ENCODE assay signal across 1 cellular context in the genomic region with DNA sequence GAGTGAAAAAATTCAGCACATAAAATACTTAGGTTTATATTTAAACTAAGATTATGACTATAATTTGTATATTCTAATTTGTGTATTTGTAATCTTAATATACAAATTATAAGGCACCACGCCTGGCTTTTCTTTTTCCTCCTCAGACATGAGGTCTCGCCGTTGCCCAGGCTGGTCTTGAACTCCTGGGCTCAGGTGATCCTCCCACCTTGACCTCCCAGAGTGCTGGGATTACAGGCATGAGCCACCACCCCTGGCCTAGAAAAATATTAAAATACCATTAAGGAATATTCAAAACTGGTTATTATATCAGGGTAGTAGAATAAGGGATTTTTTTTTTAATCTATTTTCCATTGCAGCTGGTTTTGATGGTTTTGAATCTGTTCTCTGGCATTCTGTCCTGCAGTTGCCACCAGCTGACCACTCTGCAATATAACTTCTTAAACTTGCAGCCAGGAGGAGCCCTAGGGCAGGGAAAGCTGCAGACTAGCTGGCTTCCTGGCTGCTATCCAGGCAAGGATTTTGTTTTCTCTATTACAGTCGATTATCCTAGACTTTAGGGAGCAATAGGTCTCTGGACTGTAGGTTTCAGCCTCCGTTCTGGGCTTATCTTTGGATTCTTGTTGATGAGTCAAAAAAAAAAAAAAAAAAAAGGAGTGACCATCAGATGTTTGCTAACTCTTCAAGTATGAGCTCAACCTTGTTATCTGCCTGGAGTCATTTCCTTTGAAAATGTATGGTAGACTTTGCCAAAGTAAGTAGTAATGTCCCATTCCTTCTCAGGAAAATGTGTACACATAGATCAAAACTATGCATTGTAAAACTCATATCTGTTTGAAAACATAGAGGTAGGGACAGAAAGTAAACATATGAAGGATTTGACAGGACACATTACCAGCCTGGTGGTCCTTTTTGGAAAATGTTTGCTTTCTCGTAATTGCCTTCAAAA.
TF ChIP-seq lines count a peak whose summit lies in the region.

No MANE protein-coding gene starts in this region.

TF ChIP-seq in HepG2, 621 proteins besides CTCF, POLR2A, EP300 and RAD21 (continued from another document and continues in another):
- TF ChIP-seq, protein P1, sequence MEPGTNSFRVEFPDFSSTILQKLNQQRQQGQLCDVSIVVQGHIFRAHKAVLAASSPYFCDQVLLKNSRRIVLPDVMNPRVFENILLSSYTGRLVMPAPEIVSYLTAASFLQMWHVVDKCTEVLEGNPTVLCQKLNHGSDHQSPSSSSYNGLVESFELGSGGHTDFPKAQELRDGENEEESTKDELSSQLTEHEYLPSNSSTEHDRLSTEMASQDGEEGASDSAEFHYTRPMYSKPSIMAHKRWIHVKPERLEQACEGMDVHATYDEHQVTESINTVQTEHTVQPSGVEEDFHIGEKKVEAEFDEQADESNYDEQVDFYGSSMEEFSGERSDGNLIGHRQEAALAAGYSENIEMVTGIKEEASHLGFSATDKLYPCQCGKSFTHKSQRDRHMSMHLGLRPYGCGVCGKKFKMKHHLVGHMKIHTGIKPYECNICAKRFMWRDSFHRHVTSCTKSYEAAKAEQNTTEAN (CRISPR knock-in tag; conservative IDR thresholded peaks at IDR 0.05), result no peak
- TF ChIP-seq KMT2B (CRISPR knock-in tag; IDR thresholded peaks at IDR 0.05) (no peak; the same call in 1 of the 2 replicates), ZFX (CRISPR knock-in tag; IDR thresholded peaks at IDR 0.05; ENCODE audit: low read depth) (no peak), MIER2 (CRISPR knock-in tag; IDR thresholded peaks at IDR 0.05) (no peak), SRF (IDR thresholded peaks at IDR 0.05; ENCODE audit: low read depth, low read length) (no peak), RARG (CRISPR knock-in tag; IDR thresholded peaks at IDR 0.05; ENCODE audit: low read depth) (no peak), MED1 (CRISPR knock-in tag; IDR thresholded peaks at IDR 0.05) (peak; percentile 53), NFE2L1 (CRISPR knock-in tag; IDR thresholded peaks at IDR 0.05; ENCODE audit: borderline replicate concordance) (no peak), RBFOX2 (IDR thresholded peaks at IDR 0.05; ENCODE audit: low read depth, low read length) (no peak), FOXA1 (IDR thresholded peaks at IDR 0.05) (no peak), FOXA1 (CRISPR knock-in tag; IDR thresholded peaks at IDR 0.05) (peak; percentile 6; the same call in 1 of the 2 replicates), SALL1 (CRISPR knock-in tag; IDR thresholded peaks at IDR 0.05) (peak; percentile 42; the same call in 1 of the 2 replicates), DNMT1 (CRISPR knock-in tag; IDR thresholded peaks at IDR 0.05) (no peak), HOXD1 (CRISPR knock-in tag; IDR thresholded peaks at IDR 0.05) (no peak), ZNF441 (CRISPR knock-in tag; IDR thresholded peaks at IDR 0.05; ENCODE audit: borderline replicate concordance) (no peak), ZNF501 (CRISPR knock-in tag; IDR thresholded peaks at IDR 0.05) (no peak), ZNF644 (CRISPR knock-in tag; IDR thresholded peaks at IDR 0.05; ENCODE audit: low read depth) (no peak), FOXA3 (CRISPR knock-in tag; IDR thresholded peaks at IDR 0.05) (peak; percentile 25), ZNF225 (CRISPR knock-in tag; IDR thresholded peaks at IDR 0.05) (no peak), ZNF572 (CRISPR knock-in tag; IDR thresholded peaks at IDR 0.05) (no peak), ZNF615 (CRISPR knock-in tag; IDR thresholded peaks at IDR 0.05; ENCODE audit: borderline replicate concordance) (no peak), AKAP8 (CRISPR knock-in tag; IDR thresholded peaks at IDR 0.05) (no peak)
- TF ChIP-seq, protein P2, sequence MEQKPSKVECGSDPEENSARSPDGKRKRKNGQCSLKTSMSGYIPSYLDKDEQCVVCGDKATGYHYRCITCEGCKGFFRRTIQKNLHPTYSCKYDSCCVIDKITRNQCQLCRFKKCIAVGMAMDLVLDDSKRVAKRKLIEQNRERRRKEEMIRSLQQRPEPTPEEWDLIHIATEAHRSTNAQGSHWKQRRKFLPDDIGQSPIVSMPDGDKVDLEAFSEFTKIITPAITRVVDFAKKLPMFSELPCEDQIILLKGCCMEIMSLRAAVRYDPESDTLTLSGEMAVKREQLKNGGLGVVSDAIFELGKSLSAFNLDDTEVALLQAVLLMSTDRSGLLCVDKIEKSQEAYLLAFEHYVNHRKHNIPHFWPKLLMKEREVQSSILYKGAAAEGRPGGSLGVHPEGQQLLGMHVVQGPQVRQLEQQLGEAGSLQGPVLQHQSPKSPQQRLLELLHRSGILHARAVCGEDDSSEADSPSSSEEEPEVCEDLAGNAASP (CRISPR knock-in tag; IDR thresholded peaks at IDR 0.05; ENCODE audit: borderline replicate concordance), result no peak
- TF ChIP-seq, protein P3, sequence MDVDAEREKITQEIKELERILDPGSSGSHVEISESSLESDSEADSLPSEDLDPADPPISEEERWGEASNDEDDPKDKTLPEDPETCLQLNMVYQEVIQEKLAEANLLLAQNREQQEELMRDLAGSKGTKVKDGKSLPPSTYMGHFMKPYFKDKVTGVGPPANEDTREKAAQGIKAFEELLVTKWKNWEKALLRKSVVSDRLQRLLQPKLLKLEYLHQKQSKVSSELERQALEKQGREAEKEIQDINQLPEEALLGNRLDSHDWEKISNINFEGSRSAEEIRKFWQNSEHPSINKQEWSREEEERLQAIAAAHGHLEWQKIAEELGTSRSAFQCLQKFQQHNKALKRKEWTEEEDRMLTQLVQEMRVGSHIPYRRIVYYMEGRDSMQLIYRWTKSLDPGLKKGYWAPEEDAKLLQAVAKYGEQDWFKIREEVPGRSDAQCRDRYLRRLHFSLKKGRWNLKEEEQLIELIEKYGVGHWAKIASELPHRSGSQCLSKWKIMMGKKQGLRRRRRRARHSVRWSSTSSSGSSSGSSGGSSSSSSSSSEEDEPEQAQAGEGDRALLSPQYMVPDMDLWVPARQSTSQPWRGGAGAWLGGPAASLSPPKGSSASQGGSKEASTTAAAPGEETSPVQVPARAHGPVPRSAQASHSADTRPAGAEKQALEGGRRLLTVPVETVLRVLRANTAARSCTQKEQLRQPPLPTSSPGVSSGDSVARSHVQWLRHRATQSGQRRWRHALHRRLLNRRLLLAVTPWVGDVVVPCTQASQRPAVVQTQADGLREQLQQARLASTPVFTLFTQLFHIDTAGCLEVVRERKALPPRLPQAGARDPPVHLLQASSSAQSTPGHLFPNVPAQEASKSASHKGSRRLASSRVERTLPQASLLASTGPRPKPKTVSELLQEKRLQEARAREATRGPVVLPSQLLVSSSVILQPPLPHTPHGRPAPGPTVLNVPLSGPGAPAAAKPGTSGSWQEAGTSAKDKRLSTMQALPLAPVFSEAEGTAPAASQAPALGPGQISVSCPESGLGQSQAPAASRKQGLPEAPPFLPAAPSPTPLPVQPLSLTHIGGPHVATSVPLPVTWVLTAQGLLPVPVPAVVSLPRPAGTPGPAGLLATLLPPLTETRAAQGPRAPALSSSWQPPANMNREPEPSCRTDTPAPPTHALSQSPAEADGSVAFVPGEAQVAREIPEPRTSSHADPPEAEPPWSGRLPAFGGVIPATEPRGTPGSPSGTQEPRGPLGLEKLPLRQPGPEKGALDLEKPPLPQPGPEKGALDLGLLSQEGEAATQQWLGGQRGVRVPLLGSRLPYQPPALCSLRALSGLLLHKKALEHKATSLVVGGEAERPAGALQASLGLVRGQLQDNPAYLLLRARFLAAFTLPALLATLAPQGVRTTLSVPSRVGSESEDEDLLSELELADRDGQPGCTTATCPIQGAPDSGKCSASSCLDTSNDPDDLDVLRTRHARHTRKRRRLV (CRISPR knock-in tag; IDR thresholded peaks at IDR 0.05), result no peak
- TF ChIP-seq, protein P4, sequence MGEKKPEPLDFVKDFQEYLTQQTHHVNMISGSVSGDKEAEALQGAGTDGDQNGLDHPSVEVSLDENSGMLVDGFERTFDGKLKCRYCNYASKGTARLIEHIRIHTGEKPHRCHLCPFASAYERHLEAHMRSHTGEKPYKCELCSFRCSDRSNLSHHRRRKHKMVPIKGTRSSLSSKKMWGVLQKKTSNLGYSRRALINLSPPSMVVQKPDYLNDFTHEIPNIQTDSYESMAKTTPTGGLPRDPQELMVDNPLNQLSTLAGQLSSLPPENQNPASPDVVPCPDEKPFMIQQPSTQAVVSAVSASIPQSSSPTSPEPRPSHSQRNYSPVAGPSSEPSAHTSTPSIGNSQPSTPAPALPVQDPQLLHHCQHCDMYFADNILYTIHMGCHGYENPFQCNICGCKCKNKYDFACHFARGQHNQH (CRISPR knock-in tag; IDR thresholded peaks at IDR 0.05), result peak; percentile 55; the same call in 1 of the 2 replicates
- TF ChIP-seq, protein P5, sequence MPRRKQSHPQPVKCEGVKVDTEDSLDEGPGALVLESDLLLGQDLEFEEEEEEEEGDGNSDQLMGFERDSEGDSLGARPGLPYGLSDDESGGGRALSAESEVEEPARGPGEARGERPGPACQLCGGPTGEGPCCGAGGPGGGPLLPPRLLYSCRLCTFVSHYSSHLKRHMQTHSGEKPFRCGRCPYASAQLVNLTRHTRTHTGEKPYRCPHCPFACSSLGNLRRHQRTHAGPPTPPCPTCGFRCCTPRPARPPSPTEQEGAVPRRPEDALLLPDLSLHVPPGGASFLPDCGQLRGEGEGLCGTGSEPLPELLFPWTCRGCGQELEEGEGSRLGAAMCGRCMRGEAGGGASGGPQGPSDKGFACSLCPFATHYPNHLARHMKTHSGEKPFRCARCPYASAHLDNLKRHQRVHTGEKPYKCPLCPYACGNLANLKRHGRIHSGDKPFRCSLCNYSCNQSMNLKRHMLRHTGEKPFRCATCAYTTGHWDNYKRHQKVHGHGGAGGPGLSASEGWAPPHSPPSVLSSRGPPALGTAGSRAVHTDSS (CRISPR knock-in tag; conservative IDR thresholded peaks at IDR 0.05), result no peak
- TF ChIP-seq, protein P6, sequence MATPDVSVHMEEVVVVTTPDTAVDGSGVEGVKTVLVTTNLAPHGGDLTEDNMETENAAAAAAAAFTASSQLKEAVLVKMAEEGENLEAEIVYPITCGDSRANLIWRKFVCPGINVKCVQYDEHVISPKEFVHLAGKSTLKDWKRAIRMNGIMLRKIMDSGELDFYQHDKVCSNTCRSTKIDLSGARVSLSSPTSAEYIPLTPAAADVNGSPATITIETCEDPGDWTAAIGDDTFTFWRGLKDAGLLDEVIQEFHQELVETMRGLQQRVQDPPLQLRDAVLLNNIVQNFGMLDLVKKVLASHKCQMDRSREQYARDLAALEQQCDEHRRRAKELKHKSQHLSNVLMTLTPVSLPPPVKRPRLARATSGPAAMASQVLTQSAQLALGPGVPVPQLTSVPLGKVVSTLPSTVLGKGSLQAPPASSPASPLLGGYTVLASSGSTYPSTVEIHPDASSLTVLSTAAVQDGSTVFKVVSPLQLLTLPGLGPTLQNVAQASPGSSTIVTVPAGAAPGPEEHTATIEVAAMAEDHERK (CRISPR knock-in tag; IDR thresholded peaks at IDR 0.05; ENCODE audit: low read depth), result no peak; the same call in 1 of the 2 replicates
- TF ChIP-seq, protein P7, sequence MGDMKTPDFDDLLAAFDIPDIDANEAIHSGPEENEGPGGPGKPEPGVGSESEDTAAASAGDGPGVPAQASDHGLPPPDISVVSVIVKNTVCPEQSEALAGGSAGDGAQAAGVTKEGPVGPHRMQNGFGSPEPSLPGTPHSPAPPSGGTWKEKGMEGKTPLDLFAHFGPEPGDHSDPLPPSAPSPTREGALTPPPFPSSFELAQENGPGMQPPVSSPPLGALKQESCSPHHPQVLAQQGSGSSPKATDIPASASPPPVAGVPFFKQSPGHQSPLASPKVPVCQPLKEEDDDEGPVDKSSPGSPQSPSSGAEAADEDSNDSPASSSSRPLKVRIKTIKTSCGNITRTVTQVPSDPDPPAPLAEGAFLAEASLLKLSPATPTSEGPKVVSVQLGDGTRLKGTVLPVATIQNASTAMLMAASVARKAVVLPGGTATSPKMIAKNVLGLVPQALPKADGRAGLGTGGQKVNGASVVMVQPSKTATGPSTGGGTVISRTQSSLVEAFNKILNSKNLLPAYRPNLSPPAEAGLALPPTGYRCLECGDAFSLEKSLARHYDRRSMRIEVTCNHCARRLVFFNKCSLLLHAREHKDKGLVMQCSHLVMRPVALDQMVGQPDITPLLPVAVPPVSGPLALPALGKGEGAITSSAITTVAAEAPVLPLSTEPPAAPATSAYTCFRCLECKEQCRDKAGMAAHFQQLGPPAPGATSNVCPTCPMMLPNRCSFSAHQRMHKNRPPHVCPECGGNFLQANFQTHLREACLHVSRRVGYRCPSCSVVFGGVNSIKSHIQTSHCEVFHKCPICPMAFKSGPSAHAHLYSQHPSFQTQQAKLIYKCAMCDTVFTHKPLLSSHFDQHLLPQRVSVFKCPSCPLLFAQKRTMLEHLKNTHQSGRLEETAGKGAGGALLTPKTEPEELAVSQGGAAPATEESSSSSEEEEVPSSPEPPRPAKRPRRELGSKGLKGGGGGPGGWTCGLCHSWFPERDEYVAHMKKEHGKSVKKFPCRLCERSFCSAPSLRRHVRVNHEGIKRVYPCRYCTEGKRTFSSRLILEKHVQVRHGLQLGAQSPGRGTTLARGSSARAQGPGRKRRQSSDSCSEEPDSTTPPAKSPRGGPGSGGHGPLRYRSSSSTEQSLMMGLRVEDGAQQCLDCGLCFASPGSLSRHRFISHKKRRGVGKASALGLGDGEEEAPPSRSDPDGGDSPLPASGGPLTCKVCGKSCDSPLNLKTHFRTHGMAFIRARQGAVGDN (CRISPR knock-in tag; IDR thresholded peaks at IDR 0.05), result no peak
- TF ChIP-seq, protein P8, sequence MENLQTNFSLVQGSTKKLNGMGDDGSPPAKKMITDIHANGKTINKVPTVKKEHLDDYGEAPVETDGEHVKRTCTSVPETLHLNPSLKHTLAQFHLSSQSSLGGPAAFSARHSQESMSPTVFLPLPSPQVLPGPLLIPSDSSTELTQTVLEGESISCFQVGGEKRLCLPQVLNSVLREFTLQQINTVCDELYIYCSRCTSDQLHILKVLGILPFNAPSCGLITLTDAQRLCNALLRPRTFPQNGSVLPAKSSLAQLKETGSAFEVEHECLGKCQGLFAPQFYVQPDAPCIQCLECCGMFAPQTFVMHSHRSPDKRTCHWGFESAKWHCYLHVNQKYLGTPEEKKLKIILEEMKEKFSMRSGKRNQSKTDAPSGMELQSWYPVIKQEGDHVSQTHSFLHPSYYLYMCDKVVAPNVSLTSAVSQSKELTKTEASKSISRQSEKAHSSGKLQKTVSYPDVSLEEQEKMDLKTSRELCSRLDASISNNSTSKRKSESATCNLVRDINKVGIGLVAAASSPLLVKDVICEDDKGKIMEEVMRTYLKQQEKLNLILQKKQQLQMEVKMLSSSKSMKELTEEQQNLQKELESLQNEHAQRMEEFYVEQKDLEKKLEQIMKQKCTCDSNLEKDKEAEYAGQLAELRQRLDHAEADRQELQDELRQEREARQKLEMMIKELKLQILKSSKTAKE (CRISPR knock-in tag; IDR thresholded peaks at IDR 0.05; ENCODE audit: borderline replicate concordance), result no peak
- TF ChIP-seq, protein P9, sequence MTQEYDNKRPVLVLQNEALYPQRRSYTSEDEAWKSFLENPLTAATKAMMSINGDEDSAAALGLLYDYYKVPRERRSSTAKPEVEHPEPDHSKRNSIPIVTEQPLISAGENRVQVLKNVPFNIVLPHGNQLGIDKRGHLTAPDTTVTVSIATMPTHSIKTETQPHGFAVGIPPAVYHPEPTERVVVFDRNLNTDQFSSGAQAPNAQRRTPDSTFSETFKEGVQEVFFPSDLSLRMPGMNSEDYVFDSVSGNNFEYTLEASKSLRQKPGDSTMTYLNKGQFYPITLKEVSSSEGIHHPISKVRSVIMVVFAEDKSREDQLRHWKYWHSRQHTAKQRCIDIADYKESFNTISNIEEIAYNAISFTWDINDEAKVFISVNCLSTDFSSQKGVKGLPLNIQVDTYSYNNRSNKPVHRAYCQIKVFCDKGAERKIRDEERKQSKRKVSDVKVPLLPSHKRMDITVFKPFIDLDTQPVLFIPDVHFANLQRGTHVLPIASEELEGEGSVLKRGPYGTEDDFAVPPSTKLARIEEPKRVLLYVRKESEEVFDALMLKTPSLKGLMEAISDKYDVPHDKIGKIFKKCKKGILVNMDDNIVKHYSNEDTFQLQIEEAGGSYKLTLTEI (CRISPR knock-in tag; conservative IDR thresholded peaks at IDR 0.05), result no peak
- TF ChIP-seq, protein P10, sequence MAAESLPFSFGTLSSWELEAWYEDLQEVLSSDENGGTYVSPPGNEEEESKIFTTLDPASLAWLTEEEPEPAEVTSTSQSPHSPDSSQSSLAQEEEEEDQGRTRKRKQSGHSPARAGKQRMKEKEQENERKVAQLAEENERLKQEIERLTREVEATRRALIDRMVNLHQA (CRISPR knock-in tag; IDR thresholded peaks at IDR 0.05), result no peak
